2 cellular contexts compared by ENCODE assay signal in the genomic region with DNA sequence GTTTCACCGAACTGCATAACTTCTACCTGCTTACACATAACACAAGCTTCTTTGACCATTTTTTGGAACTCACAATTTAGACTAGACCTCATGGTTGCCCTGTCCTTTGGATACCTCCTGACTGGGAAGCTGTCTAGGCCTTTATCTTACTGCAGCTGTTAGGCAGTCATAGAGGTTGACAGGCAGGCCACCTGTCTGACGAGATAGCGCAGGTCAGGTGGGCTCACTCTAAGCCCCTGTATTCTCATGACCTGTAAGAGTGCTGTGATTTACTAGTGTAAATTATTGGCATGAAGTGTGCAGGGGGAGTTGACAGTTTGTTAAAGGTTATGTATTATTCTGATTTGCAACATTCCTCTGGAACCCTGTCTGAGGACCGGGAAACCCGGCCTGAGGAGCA.
TF ChIP-seq lines count a peak whose summit lies in the region.

No MANE protein-coding gene starts in this region.

TF ChIP-seq in WTC11, 78 proteins besides CTCF, POLR2A, EP300 and RAD21 (continued from another document):
- TF ChIP-seq ZNF416 (CRISPR knock-in tag; IDR thresholded peaks at IDR 0.05) (no peak), ZNF219 (CRISPR knock-in tag; IDR thresholded peaks at IDR 0.05; ENCODE audit: borderline replicate concordance) (no peak), IRF2 (CRISPR knock-in tag; IDR thresholded peaks at IDR 0.05; ENCODE audit: borderline replicate concordance, low read depth) (no peak), TP53 (CRISPR knock-in tag; IDR thresholded peaks at IDR 0.05) (no peak), TEAD1 (CRISPR knock-in tag; IDR thresholded peaks at IDR 0.05) (no peak), GABPB1 (CRISPR knock-in tag; IDR thresholded peaks at IDR 0.05) (no peak), NFYB (CRISPR knock-in tag; conservative IDR thresholded peaks at IDR 0.05; ENCODE audit: low read depth) (no peak), ZNF317 (CRISPR knock-in tag; IDR thresholded peaks at IDR 0.05; ENCODE audit: borderline replicate concordance, low read depth) (no peak), USF2 (CRISPR knock-in tag; IDR thresholded peaks at IDR 0.05) (no peak)
- TF ChIP-seq, protein P1, sequence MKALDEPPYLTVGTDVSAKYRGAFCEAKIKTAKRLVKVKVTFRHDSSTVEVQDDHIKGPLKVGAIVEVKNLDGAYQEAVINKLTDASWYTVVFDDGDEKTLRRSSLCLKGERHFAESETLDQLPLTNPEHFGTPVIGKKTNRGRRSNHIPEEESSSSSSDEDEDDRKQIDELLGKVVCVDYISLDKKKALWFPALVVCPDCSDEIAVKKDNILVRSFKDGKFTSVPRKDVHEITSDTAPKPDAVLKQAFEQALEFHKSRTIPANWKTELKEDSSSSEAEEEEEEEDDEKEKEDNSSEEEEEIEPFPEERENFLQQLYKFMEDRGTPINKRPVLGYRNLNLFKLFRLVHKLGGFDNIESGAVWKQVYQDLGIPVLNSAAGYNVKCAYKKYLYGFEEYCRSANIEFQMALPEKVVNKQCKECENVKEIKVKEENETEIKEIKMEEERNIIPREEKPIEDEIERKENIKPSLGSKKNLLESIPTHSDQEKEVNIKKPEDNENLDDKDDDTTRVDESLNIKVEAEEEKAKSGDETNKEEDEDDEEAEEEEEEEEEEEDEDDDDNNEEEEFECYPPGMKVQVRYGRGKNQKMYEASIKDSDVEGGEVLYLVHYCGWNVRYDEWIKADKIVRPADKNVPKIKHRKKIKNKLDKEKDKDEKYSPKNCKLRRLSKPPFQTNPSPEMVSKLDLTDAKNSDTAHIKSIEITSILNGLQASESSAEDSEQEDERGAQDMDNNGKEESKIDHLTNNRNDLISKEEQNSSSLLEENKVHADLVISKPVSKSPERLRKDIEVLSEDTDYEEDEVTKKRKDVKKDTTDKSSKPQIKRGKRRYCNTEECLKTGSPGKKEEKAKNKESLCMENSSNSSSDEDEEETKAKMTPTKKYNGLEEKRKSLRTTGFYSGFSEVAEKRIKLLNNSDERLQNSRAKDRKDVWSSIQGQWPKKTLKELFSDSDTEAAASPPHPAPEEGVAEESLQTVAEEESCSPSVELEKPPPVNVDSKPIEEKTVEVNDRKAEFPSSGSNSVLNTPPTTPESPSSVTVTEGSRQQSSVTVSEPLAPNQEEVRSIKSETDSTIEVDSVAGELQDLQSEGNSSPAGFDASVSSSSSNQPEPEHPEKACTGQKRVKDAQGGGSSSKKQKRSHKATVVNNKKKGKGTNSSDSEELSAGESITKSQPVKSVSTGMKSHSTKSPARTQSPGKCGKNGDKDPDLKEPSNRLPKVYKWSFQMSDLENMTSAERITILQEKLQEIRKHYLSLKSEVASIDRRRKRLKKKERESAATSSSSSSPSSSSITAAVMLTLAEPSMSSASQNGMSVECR (CRISPR knock-in tag; IDR thresholded peaks at IDR 0.05; ENCODE audit: borderline replicate concordance), result no peak
- TF ChIP-seq, protein P2, sequence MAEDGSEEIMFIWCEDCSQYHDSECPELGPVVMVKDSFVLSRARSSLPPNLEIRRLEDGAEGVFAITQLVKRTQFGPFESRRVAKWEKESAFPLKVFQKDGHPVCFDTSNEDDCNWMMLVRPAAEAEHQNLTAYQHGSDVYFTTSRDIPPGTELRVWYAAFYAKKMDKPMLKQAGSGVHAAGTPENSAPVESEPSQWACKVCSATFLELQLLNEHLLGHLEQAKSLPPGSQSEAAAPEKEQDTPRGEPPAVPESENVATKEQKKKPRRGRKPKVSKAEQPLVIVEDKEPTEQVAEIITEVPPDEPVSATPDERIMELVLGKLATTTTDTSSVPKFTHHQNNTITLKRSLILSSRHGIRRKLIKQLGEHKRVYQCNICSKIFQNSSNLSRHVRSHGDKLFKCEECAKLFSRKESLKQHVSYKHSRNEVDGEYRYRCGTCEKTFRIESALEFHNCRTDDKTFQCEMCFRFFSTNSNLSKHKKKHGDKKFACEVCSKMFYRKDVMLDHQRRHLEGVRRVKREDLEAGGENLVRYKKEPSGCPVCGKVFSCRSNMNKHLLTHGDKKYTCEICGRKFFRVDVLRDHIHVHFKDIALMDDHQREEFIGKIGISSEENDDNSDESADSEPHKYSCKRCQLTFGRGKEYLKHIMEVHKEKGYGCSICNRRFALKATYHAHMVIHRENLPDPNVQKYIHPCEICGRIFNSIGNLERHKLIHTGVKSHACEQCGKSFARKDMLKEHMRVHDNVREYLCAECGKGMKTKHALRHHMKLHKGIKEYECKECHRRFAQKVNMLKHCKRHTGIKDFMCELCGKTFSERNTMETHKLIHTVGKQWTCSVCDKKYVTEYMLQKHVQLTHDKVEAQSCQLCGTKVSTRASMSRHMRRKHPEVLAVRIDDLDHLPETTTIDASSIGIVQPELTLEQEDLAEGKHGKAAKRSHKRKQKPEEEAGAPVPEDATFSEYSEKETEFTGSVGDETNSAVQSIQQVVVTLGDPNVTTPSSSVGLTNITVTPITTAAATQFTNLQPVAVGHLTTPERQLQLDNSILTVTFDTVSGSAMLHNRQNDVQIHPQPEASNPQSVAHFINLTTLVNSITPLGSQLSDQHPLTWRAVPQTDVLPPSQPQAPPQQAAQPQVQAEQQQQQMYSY (CRISPR knock-in tag; IDR thresholded peaks at IDR 0.05), result no peak
TF ChIP-seq in WTC11: peak in this region for 0.

TF ChIP-seq in SK-N-SH, 30 proteins besides CTCF, POLR2A, EP300 and RAD21 (continued from another document):
- no peak for TF ChIP-seq USF2 (IDR thresholded peaks at IDR 0.05; ENCODE audit: borderline replicate concordance, low read depth, low read length)
- TF ChIP-seq RFX5 (IDR thresholded peaks at IDR 0.05; ENCODE audit: low read length), result no peak
- TF ChIP-seq MXI1 (IDR thresholded peaks at IDR 0.05; ENCODE audit: low read depth, low read length), result no peak
- TF ChIP-seq RCOR1 (IDR thresholded peaks at IDR 0.05; ENCODE audit: low read length), result no peak
- TF ChIP-seq REST (IDR thresholded peaks at IDR 0.05; ENCODE audit: low read depth, low read length), result no peak
- TF ChIP-seq YY1 (IDR thresholded peaks at IDR 0.05; ENCODE audit: low read depth), result no peak
- TF ChIP-seq FOXJ3 (CRISPR knock-in tag; IDR thresholded peaks at IDR 0.05), result no peak
- no peak for TF ChIP-seq ZBTB33 (IDR thresholded peaks at IDR 0.05; ENCODE audit: borderline replicate concordance, low read depth)
- TF ChIP-seq SMC3 (IDR thresholded peaks at IDR 0.05; ENCODE audit: low read depth, low read length), result no peak
- no peak for TF ChIP-seq ELF1 (IDR thresholded peaks at IDR 0.05)
- no peak for TF ChIP-seq SIN3A (IDR thresholded peaks at IDR 0.05; ENCODE audit: borderline replicate concordance, low read depth, low read length)
- TF ChIP-seq GABPA (IDR thresholded peaks at IDR 0.05; ENCODE audit: low read depth), result no peak
- no peak for TF ChIP-seq PBX3 (IDR thresholded peaks at IDR 0.05)
- TF ChIP-seq FOSL2 (IDR thresholded peaks at IDR 0.05; ENCODE audit: borderline replicate concordance, low read depth), result no peak
- no peak for TF ChIP-seq EZH2phosphoT487 (IDR thresholded peaks at IDR 0.05; ENCODE audit: borderline replicate concordance, low read depth)
